Comparison of ENCODE assay signal across 18 cellular contexts in the genomic region with DNA sequence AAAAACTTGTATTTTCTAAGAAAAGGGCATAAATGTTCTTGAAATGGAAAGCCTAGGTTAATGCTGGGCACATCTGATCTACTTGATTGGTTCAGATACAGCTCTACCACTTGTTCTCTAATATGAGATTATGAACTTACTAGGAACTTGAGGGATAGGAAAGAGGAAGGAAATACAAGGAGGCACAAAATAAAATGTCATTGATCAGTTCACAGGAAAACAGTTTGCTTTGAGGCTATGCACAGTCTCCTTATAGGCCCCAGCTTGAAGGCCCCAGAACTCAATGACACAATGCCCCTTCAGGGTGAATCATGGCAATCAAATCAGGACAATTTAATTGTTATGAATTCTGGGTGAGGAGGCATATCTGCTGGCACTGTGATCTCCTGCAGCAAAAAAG. TPM values are rescaled to one million over a fixed set of nuclear protein-coding genes. Genes with fewer than 3 reads are reported as not detected.
A peak's percentile ranks its signal among the peaks of the same experiment; 100 is the strongest.
DNase-seq lines count a peak whose midpoint lies in the region; ATAC-seq and TF ChIP-seq lines count a peak whose summit lies in the region.
"Had no signal": no experiment of that assay in that cellular context is flagged by ENCODE, and none has a peak within 500 bp of the region (broad histone marks: within the 10 kb centered on the region; RNA-seq: fewer than 3 reads in every experiment).

No MANE protein-coding gene starts in this region.

- H3K27ac ChIP-seq in cardiac muscle cell (peak overlapping the region; percentile 67), upper lobe of right lung (peak overlapping the region; percentile 31)
- H3K27ac ChIP-seq: KMS-11, spleen had no signal

- intact Hi-C loops in Right ventricle myocardium inferior (cut with DNase I): no loop called here
- intact Hi-C loops in upper lobe of right lung (cut with DNase I): no loop called here

- H3K27me3 ChIP-seq in cardiac muscle cell (no peaks in the 10 kb centered on the region), upper lobe of right lung (no peaks in the 10 kb centered on the region)
- H3K27me3 ChIP-seq: spleen had no signal

- H3K27me3 Mint-ChIP-seq in brain: no peaks in the 10 kb centered on the region
- H3K27me3 Mint-ChIP-seq in neural crest cell (ENCODE audit: low read depth): no peaks in the 10 kb centered on the region
- H3K27me3 Mint-ChIP-seq: activated CD4-positive, alpha-beta memory T cell treated with anti-CD3 and anti-CD28 coated beads, Interleukin-2, amount 10 ng/mL, durations not matched to agents 7 days and 5 days had no signal

- TF ChIP-seq CTCF in cardiac muscle cell (IDR thresholded peaks at IDR 0.05; ENCODE audit: low read depth, low read length) (no peak), brain (conservative IDR thresholded peaks at IDR 0.05) (no peak), neural crest cell (conservative IDR thresholded peaks at IDR 0.05) (no peak), upper lobe of right lung (IDR thresholded peaks at IDR 0.05) (no peak), GM10248 (IDR thresholded peaks at IDR 0.05; ENCODE audit: control extremely low read depth, extremely low read depth, low read depth, missing control alignments) (no peak)

- peaks cover 62% of the 10 kb centered on the region for H3K36me3 ChIP-seq in cardiac muscle cell
- peaks cover 97% of the 10 kb centered on the region for H3K36me3 ChIP-seq in upper lobe of right lung

- H3K4me1 Mint-ChIP-seq in brain: peaks cover 22% of the 10 kb centered on the region
- H3K4me1 Mint-ChIP-seq in neural crest cell: peaks cover 23% of the 10 kb centered on the region

- H3K9me3 Mint-ChIP-seq in brain (no peaks in the 10 kb centered on the region), neural crest cell (no peaks in the 10 kb centered on the region)
- H3K9me3 Mint-ChIP-seq: activated CD4-positive, alpha-beta memory T cell treated with anti-CD3 and anti-CD28 coated beads, Interleukin-2, amount 10 ng/mL, durations not matched to agents 7 days and 5 days had no signal

- DNase-seq in cardiac muscle cell (ENCODE audit: low read depth in 1 of 2, low spot score in 1 of 2): no peak
- DNase-seq in Right ventricle myocardium inferior (ENCODE audit: missing footprints): no peak
- no peak for DNase-seq in neural crest cell (ENCODE audit: low read depth, low spot score)
- DNase-seq in upper lobe of right lung: no peak
- no peak for DNase-seq in DMS79 treated with DMSO at 0.1 percent for 48 hours (lab: John Stamatoyannopoulos, UW)
- DNase-seq in GM10248 (ENCODE audit: extremely low spot score): no peak
- DNase-seq: activated CD4-positive, alpha-beta memory T cell treated with anti-CD3 and anti-CD28 coated beads, Interleukin-2, amount 10 ng/mL, durations not matched to agents 7 days and 5 days; erythroblast; NCI-H1105 treated with DMSO at 0.1 percent for 48 hours; NCI-H2171 treated with DMSO at 0.1 percent for 48 hours; NCI-H774; spleen; stimulated activated naive CD4-positive, alpha-beta T cell treated with Interleukin-2 at 50 U/mL for 16 hours had no signal

- H3K9me3 ChIP-seq in cardiac muscle cell (ENCODE audit: low read depth) (no peaks in the 10 kb centered on the region), upper lobe of right lung (no peaks in the 10 kb centered on the region)
- H3K9me3 ChIP-seq: spleen had no signal

- peaks cover 15% of the 10 kb centered on the region for H3K4me1 ChIP-seq in cardiac muscle cell (ENCODE audit: low read depth)
- H3K4me1 ChIP-seq in upper lobe of right lung: peaks cover 15% of the 10 kb centered on the region

- no peak for ATAC-seq in Right ventricle myocardium inferior
- ATAC-seq in upper lobe of right lung: no peak
- no peak for ATAC-seq in GM18868 (IDR thresholded peaks at IDR 0.05; ENCODE audit: unreplicated experiment)
- ATAC-seq: GM12878 had no signal

- peaks cover 74% of the 10 kb centered on the region for H3K36me3 Mint-ChIP-seq in brain
- peaks cover 14% of the 10 kb centered on the region for H3K36me3 Mint-ChIP-seq in neural crest cell (ENCODE audit: low read depth)

- CTCF ChIA-PET in GM10248 (lab: Yijun Ruan, JAX): interaction anchor here (0.8 to 2.6 kb wide), 8 partner anchors 10 to 99 kb away, joined by 3 to 10 read pairs (median 3); a partner anchor contains a TSS

- peak overlapping the region in 1 of 5 experiments; percentile 2 for H3K4me3 Mint-ChIP-seq in brain
- no peak overlapping the region for H3K4me3 Mint-ChIP-seq in neural crest cell
- H3K4me3 Mint-ChIP-seq: activated CD4-positive, alpha-beta memory T cell treated with anti-CD3 and anti-CD28 coated beads, Interleukin-2, amount 10 ng/mL, durations not matched to agents 7 days and 5 days had no signal

- H3K27ac Mint-ChIP-seq in brain (peak overlapping the region in 4 of 5 experiments; percentile 39 to 67 (median 58)), neural crest cell (ENCODE audit: unreplicated experiment) (peak overlapping the region; percentile 12)
- H3K27ac Mint-ChIP-seq: activated CD4-positive, alpha-beta memory T cell treated with anti-CD3 and anti-CD28 coated beads, Interleukin-2, amount 10 ng/mL, durations not matched to agents 7 days and 5 days had no signal

- POLR2A ChIA-PET in GM10248 (lab: Yijun Ruan, JAX): no interaction called here

- H3K4me3 ChIP-seq in cardiac muscle cell: no peak overlapping the region
- no peak overlapping the region for H3K4me3 ChIP-seq in upper lobe of right lung
- H3K4me3 ChIP-seq: GM12878, spleen had no signal

RNA-seq across cellular contexts. Expression of a gene that starts 27.1 kb away (rescaled TPM):
- total RNA-seq in cardiac muscle cell (8.1 and 9.0 TPM in 2 replicates), Right ventricle myocardium inferior (4.5 TPM), neural crest cell (0.79 and 1.1 TPM in 2 replicates), upper lobe of right lung (6.3 TPM)
- polyA plus RNA-seq in cardiac muscle cell (2.1 and 3.4 TPM in 2 replicates), brain (ENCODE audit: insufficient read depth, low read depth, low replicate concordance) (5.1 TPM)
- total RNA-seq: activated CD4-positive, alpha-beta memory T cell treated with anti-CD3 and anti-CD28 coated beads, Interleukin-2, amount 10 ng/mL, durations not matched to agents 7 days and 5 days; RPMI7951 had no signal
